In genomic region chr7:816751-817671, GRCh38 we compare ENCODE assay signal across 8 cellular contexts. TPM values are rescaled to one million over a fixed set of nuclear protein-coding genes. Genes with fewer than 3 reads are reported as not detected.
DNase-seq lines count a peak whose midpoint lies in the region; TF ChIP-seq lines count a peak whose summit lies in the region.

No MANE protein-coding gene starts in this region.

- peaks cover 30% of the 10 kb centered on the region for H3K4me1 ChIP-seq in GM23248 (ENCODE audit: insufficient read depth)
- peaks cover 0 to 12% of the 10 kb centered on the region in 2 donors for H3K4me1 ChIP-seq in esophagus (ENCODE audit: control insufficient read depth in 2 of 2, insufficient read depth in 2 of 2, low read length in 1 of 2)
- H3K4me1 ChIP-seq in osteoblast (ENCODE audit: insufficient read depth, low read length), result peaks cover 33% of the 10 kb centered on the region

- H3K36me3 ChIP-seq in GM23248 (ENCODE audit: low read depth) (no peaks in the 10 kb centered on the region), esophagus (ENCODE audit: control insufficient read depth in 2 of 2, insufficient read depth in 2 of 2, low read length in 1 of 2) (no peaks in the 10 kb centered on the region), osteoblast (ENCODE audit: insufficient read depth, low read length) (no peaks in the 10 kb centered on the region)

- 0 out of 2 replicates have a peak overlapping the region, but pooled peaks have one; percentile 7 for H2AFZ ChIP-seq in GM23248
- peak overlapping the region; percentile 10 for H2AFZ ChIP-seq in osteoblast (ENCODE audit: low read length)

- in situ Hi-C loops in GM23248 (cut with MboI), result no loop called here

- H3K9me3 ChIP-seq in GM23248 (ENCODE audit: low read depth) (no peaks in the 10 kb centered on the region), esophagus (ENCODE audit: control insufficient read depth in 2 of 2, insufficient read depth in 1 of 2, low read depth in 1 of 2, low read length in 1 of 2) (no peaks in the 10 kb centered on the region), osteoblast (ENCODE audit: low read depth, low read length) (no peaks in the 10 kb centered on the region)

- WGBS in GM23248 (ENCODE audit: low coverage in 1 of 2, low lambda C conversion rate in 2 of 2, missing lambda C conversion rate in 2 of 2), 2 experiments, result 0 to 2% methylated on average over 30 to 67 of the region's 88 CpGs
- whole genome bisulfite sequencing in esophagus, 2 donors, result 0 to 1% methylated on average over 65 to 88 of the region's 88 CpGs

- TF ChIP-seq POLR2A in NB4 (IDR thresholded peaks at IDR 0.05; ENCODE audit: extremely low read depth, insufficient read length), result no peak

- H4K20me1 ChIP-seq in GM23248 (ENCODE audit: insufficient read depth) (no peaks in the 10 kb centered on the region), osteoblast (ENCODE audit: insufficient read depth, low read length) (peaks cover 31% of the 10 kb centered on the region)

- DNase-seq in ELF-1 (ENCODE audit: low read depth, low spot score), result peak; percentile 58
- peak; percentile 61 for DNase-seq in GM23248
- peak; percentile 48 for DNase-seq in NB4 (ENCODE audit: low read depth)
- DNase-seq in activated CD8-positive, alpha-beta memory T cell treated with anti-CD3 and anti-CD28 coated beads for 48 hours (ENCODE audit: low read depth in 2 of 3, low spot score in 2 of 3), result peak in 2 of 3 experiments; percentile 16 to 20
- DNase-seq in osteoblast (ENCODE audit: insufficient read length, low spot score, missing footprints), result peak; percentile 89
- no peak for DNase-seq in HCEC 1CT
- DNase-seq in hippocampal formation (lab: John Stamatoyannopoulos, UW), result no peak

- H3K4me3 ChIP-seq in GM23248, result peak overlapping the region; percentile 87
- H3K4me3 ChIP-seq in NB4 (ENCODE audit: low read depth, low read length), result peak overlapping the region; percentile 60
- H3K4me3 ChIP-seq in esophagus (ENCODE audit: low read depth in 1 of 2, low read length in 2 of 2), result peak overlapping the region; percentile 73 to 82
- H3K4me3 ChIP-seq in osteoblast (ENCODE audit: insufficient read depth, low read length), result peak overlapping the region; percentile 88

- H3K27me3 ChIP-seq in GM23248 (replicated peaks; ENCODE audit: insufficient read depth) (no peaks in the 10 kb centered on the region), esophagus (ENCODE audit: control insufficient read depth in 1 of 2, insufficient read depth in 2 of 2, low read length in 2 of 2) (no peaks in the 10 kb centered on the region), osteoblast (ENCODE audit: insufficient read depth, low read length) (no peaks in the 10 kb centered on the region)

- H3K27ac ChIP-seq in GM23248, result peak overlapping the region; percentile 2; the same call in 1 of the 2 replicates
- peak overlapping the region; percentile 84 for H3K27ac ChIP-seq in esophagus (ENCODE audit: low read depth in 2 of 2, low read length in 1 of 2)
- peak overlapping the region; percentile 65 for H3K27ac ChIP-seq in osteoblast (ENCODE audit: low read depth, low read length)

- H3K79me2 ChIP-seq in GM23248 (ENCODE audit: insufficient read depth), result peaks cover 52% of the 10 kb centered on the region
- H3K79me2 ChIP-seq in osteoblast (ENCODE audit: insufficient read depth, low read length), result peaks cover 54% of the 10 kb centered on the region

- TF ChIP-seq CTCF in NB4 (IDR thresholded peaks at IDR 0.05; ENCODE audit: low read depth, low read length) (no peak), osteoblast (IDR thresholded peaks at IDR 0.05; ENCODE audit: extremely low read depth, low read depth, low read length) (no peak)

- no peaks in the 10 kb centered on the region for H3K9me2 ChIP-seq in GM23248 (ENCODE audit: insufficient read depth)

- H3K9ac ChIP-seq in GM23248, result peak overlapping the region; percentile 90

- peaks cover 34% of the 10 kb centered on the region for H3F3A ChIP-seq in GM23248 (ENCODE audit: insufficient read depth)

- H3K4me2 ChIP-seq in GM23248 (ENCODE audit: unreplicated experiment) (peak overlapping the region; percentile 86), osteoblast (ENCODE audit: insufficient read depth, low read length) (peak overlapping the region; percentile 95)

RNA-seq across cellular contexts. Expression of gene SUN1, which starts 15.3 kb away (rescaled TPM):
- 104 and 110 TPM in 2 replicates for total RNA-seq in GM23248 (2014; rRNA removed; shearing (Covaris generic))
- polyA plus RNA-seq in GM23248 (2016; fragmentation: Nextera tagmentation; extraction: Ambion mirVana), result 65.6 and 74.0 TPM in 2 replicates
- 10 to 100 TPM; 54.7 to 91.6 TPM for polyA plus RNA-seq in esophagus
- total RNA-seq in osteoblast, result 109 and 126 TPM in 2 replicates

RNA-seq across cellular contexts. Expression of gene GET4, which starts 59.3 kb away (rescaled TPM):
- total RNA-seq in GM23248 (2014; rRNA removed; shearing (Covaris generic)), result 16.7 and 26.8 TPM in 2 replicates
- 25.3 and 26.3 TPM in 2 replicates for polyA plus RNA-seq in GM23248 (2016; fragmentation: Nextera tagmentation; extraction: Ambion mirVana)
- polyA plus RNA-seq in esophagus, result 10 to 100 TPM; 43.2 to 44.5 TPM
- 17.7 and 18.9 TPM in 2 replicates for total RNA-seq in osteoblast

Comparison
In these comparisons a context has a peak if more than half of its experiments do, and no peak if none do; other contexts are left out.
1. DNase-seq: peak in ELF-1 (single experiment), GM23248 (single experiment), NB4 (single experiment), activated CD8-positive, alpha-beta memory T cell treated with anti-CD3 and anti-CD28 coated beads for 48 hours (2 of 3) and osteoblast (single experiment); none in HCEC 1CT (single experiment) and hippocampal formation (0 of 2).
2. H3K27ac ChIP-seq: peak in every context shown above with its lines; median percentile 84 in esophagus; 65 in osteoblast; 2 in GM23248.
3. Peak in every context shown above with its lines, with median percentiles within 50 percentile points of each other: H3K4me3 ChIP-seq.